15 cellular contexts compared by ENCODE assay signal in genomic region chr19:8441725-8442544, GRCh38. TPM values are rescaled to one million over a fixed set of nuclear protein-coding genes. Genes with fewer than 3 reads are reported as not detected.
DNase-seq lines count a peak whose midpoint lies in the region; ATAC-seq, FAIRE-seq and TF ChIP-seq lines count a peak whose summit lies in the region.
"Had no signal": no experiment of that assay in that cellular context is flagged by ENCODE, and none has a peak within 500 bp of the region (broad histone marks: within the 10 kb centered on the region; RNA-seq: fewer than 3 reads in every experiment).

No MANE protein-coding gene starts in this region.

- peaks cover 6% of the 10 kb centered on the region for H3K36me3 ChIP-seq in CD8-positive, alpha-beta memory T cell (ENCODE audit: insufficient read depth, low read length)
- peaks cover 0 to 29% of the 10 kb centered on the region in 2 donors for H3K36me3 ChIP-seq in psoas muscle (ENCODE audit: insufficient read depth in 1 of 2, low read depth in 1 of 2)

- peaks cover 12% of the 10 kb centered on the region for H3K4me1 ChIP-seq in CD8-positive, alpha-beta memory T cell (ENCODE audit: insufficient read depth, low read length)
- H3K4me1 ChIP-seq in psoas muscle, result peaks cover 10% of the 10 kb centered on the region

- intact Hi-C loops in psoas muscle (cut with DNase I), result no loop called here

- H3K9me3 Mint-ChIP-seq in CD8-positive, alpha-beta memory T cell, result no peaks in the 10 kb centered on the region
- no peaks in the 10 kb centered on the region for H3K9me3 Mint-ChIP-seq in neural crest cell

- TF ChIP-seq POLR2A in GM12892 (IDR thresholded peaks at IDR 0.05; ENCODE audit: low read depth, low read length), result no peak

- H3K4me3 Mint-ChIP-seq in CD8-positive, alpha-beta memory T cell, result peak overlapping the region in 4 of 7 donors; percentile 32 to 74 (median 40)
- peak overlapping the region; percentile 86 for H3K4me3 Mint-ChIP-seq in neural crest cell
- H3K4me3 Mint-ChIP-seq: activated CD8-positive, alpha-beta memory T cell treated with anti-CD3 and anti-CD28 coated beads, Interleukin-2, amount 10 ng/mL, durations not matched to agents 7 days and 5 days had no signal

- H3K27me3 ChIP-seq in CD8-positive, alpha-beta memory T cell (ENCODE audit: insufficient read depth, low read length, poor library complexity, severe bottlenecking), result no peaks in the 10 kb centered on the region
- H3K27me3 ChIP-seq in psoas muscle (ENCODE audit: insufficient read depth in 3 of 3, low read length in 2 of 3), result no peaks in the 10 kb centered on the region

- TF ChIP-seq CTCF in RWPE1 (conservative IDR thresholded peaks at IDR 0.05; ENCODE audit: low read depth), result no peak
- no peak for TF ChIP-seq CTCF in foreskin fibroblast (IDR thresholded peaks at IDR 0.05; ENCODE audit: low read depth, low read length)
- no peak for TF ChIP-seq CTCF in neural crest cell (conservative IDR thresholded peaks at IDR 0.05)
- TF ChIP-seq CTCF in psoas muscle (IDR thresholded peaks at IDR 0.05), result no peak

- POLR2A ChIA-PET in CD8-positive, alpha-beta memory T cell (lab: Charles Lee), result interaction anchor here (0.8 kb wide), 1 partner anchor 136 kb away, joined by 3 read pairs; the partner anchor contains the start of gene MYO1F
- POLR2A ChIA-PET in RWPE1 (lab: Yijun Ruan, JAX; ENCODE audit: low non-redundant PET), result no interaction called here

- no peak for DNase-seq in CD8-positive, alpha-beta memory T cell
- DNase-seq in RWPE1 (ENCODE audit: low spot score), result no peak
- peak; percentile 14 to 53 for DNase-seq in foreskin fibroblast
- DNase-seq in neural crest cell (ENCODE audit: low read depth, low spot score), result no peak
- no peak for DNase-seq in GM12892 (ENCODE audit: insufficient read length)
- DNase-seq in psoas muscle, result no peak
- no peak for DNase-seq in Kasumi-1 (lab: John Stamatoyannopoulos, UW)
- DNase-seq: activated CD8-positive, alpha-beta memory T cell treated with anti-CD3 and anti-CD28 coated beads, Interleukin-2, amount 10 ng/mL, durations not matched to agents 7 days and 5 days; activated naive CD4-positive, alpha-beta T cell treated with anti-CD3 and anti-CD28 coated beads, Interleukin-2, amount 50 U/mL, for 16 hours; Caco-2; left ventricle myocardium superior; NCI-H2171; retina had no signal

- peak overlapping the region in 1 of 8 donors; percentile 62 for H3K27ac Mint-ChIP-seq in CD8-positive, alpha-beta memory T cell
- no peak overlapping the region for H3K27ac Mint-ChIP-seq in neural crest cell (ENCODE audit: unreplicated experiment)
- H3K27ac Mint-ChIP-seq: activated CD8-positive, alpha-beta memory T cell treated with anti-CD3 and anti-CD28 coated beads, Interleukin-2, amount 10 ng/mL, durations not matched to agents 7 days and 5 days had no signal

- CTCF ChIA-PET in CD8-positive, alpha-beta memory T cell (lab: Charles Lee), result interaction anchor here (0.8 to 1.4 kb wide), 4 partner anchors 8 to 139 kb away, joined by 3 to 5 read pairs (median 3); partner anchors contain the start of gene MARCHF2
- CTCF ChIA-PET in RWPE1 (lab: Yijun Ruan, JAX), result interaction anchor here (1.0 kb wide), 1 partner anchor 16 kb away, joined by 3 read pairs; no protein-coding TSS in a partner anchor

- no peaks in the 10 kb centered on the region for H3K27me3 Mint-ChIP-seq in CD8-positive, alpha-beta memory T cell
- H3K27me3 Mint-ChIP-seq in neural crest cell (ENCODE audit: low read depth), result no peaks in the 10 kb centered on the region
- H3K27me3 Mint-ChIP-seq: activated CD8-positive, alpha-beta memory T cell treated with anti-CD3 and anti-CD28 coated beads, Interleukin-2, amount 10 ng/mL, durations not matched to agents 7 days and 5 days had no signal

- FAIRE-seq in GM12892 (lab: Jason Lieb, UNC), result no peak

- no peaks in the 10 kb centered on the region for H3K9me3 ChIP-seq in CD8-positive, alpha-beta memory T cell (ENCODE audit: low read length)
- no peaks in the 10 kb centered on the region for H3K9me3 ChIP-seq in psoas muscle
- H3K9me3 ChIP-seq: Caco-2 had no signal

- ATAC-seq in GM21526 (IDR thresholded peaks at IDR 0.05; ENCODE audit: low FRiP score, unreplicated experiment), result no peak
- no peak for ATAC-seq in psoas muscle
- ATAC-seq: activated CD8-positive, alpha-beta memory T cell treated with anti-CD3 and anti-CD28 coated beads, Interleukin-2, amount 10 ng/mL, durations not matched to agents 7 days and 5 days; left ventricle myocardium superior had no signal

- peaks cover 21 to 24% (median 23%) of the 10 kb centered on the region in 3 donors for H3K4me1 Mint-ChIP-seq in CD8-positive, alpha-beta memory T cell
- H3K4me1 Mint-ChIP-seq in neural crest cell, result peaks cover 23% of the 10 kb centered on the region

- peaks cover 0 to 30% (median 4%) of the 10 kb centered on the region in 3 donors for H3K36me3 Mint-ChIP-seq in CD8-positive, alpha-beta memory T cell
- peaks cover 8% of the 10 kb centered on the region for H3K36me3 Mint-ChIP-seq in neural crest cell (ENCODE audit: low read depth)

- 79 to 90% (median 88%) methylated on average over 6 of the region's 6 CpGs for WGBS in psoas muscle, 3 donors

- H3K4me3 ChIP-seq in CD8-positive, alpha-beta memory T cell (ENCODE audit: low read length), result no peak overlapping the region
- no peak overlapping the region for H3K4me3 ChIP-seq in foreskin fibroblast (ENCODE audit: low read depth in 1 of 2, low read length in 2 of 2)
- no peak overlapping the region for H3K4me3 ChIP-seq in psoas muscle

- no peak overlapping the region for H3K27ac ChIP-seq in CD8-positive, alpha-beta memory T cell (ENCODE audit: low read depth, low read length)
- H3K27ac ChIP-seq in RWPE1 (peak overlapping the region; percentile 23), psoas muscle (no peak overlapping the region)
- H3K27ac ChIP-seq: KMS-11 had no signal

RNA-seq across cellular contexts. Expression of gene HNRNPM, which starts 2.8 kb away (rescaled TPM):
- total RNA-seq in CD8-positive, alpha-beta memory T cell, result 100 to 1,000 TPM; 336 to 338 TPM
- polyA plus RNA-seq in CD8-positive, alpha-beta memory T cell, result 311 TPM
- total RNA-seq in neural crest cell (493 and 498 TPM in 2 replicates), psoas muscle (10 to 100 TPM; 73.2 to 92.2 (median 84.1) TPM)
- polyA plus RNA-seq in GM12892 (2012; ENCODE audit: missing spikeins), result 159 TPM
- polyA plus RNA-seq in psoas muscle, result 100 to 1,000 TPM in 2 of 3 donors, 10 to 100 TPM in 1; 53.2 to 146 (median 118) TPM

RNA-seq across cellular contexts. Expression of gene MARCHF2, which starts 28.8 kb away (rescaled TPM):
- 10 to 100 TPM; 13.1 to 14.1 TPM for total RNA-seq in CD8-positive, alpha-beta memory T cell
- polyA plus RNA-seq in CD8-positive, alpha-beta memory T cell, result 51.0 TPM
- total RNA-seq in neural crest cell (13.6 and 14.6 TPM in 2 replicates), psoas muscle (10 to 100 TPM; 47.7 to 56.0 (median 52.2) TPM)
- polyA plus RNA-seq in GM12892 (2012; ENCODE audit: missing spikeins), result 10.5 TPM
- polyA plus RNA-seq in psoas muscle, result 10 to 100 TPM; 32.8 to 55.6 (median 48.9) TPM

RNA-seq across cellular contexts. Expression of gene RAB11B, which starts 51.8 kb away (rescaled TPM):
- 10 to 100 TPM; 61.7 to 69.7 TPM for total RNA-seq in CD8-positive, alpha-beta memory T cell
- 87.4 TPM for polyA plus RNA-seq in CD8-positive, alpha-beta memory T cell
- total RNA-seq in neural crest cell (121 and 135 TPM in 2 replicates), psoas muscle (100 to 1,000 TPM in 1 of 4 donors, 10 to 100 TPM in 3; 77.1 to 130 (median 82.2) TPM)
- polyA plus RNA-seq in GM12892 (2012; ENCODE audit: missing spikeins), result 19.8 TPM
- 10 to 100 TPM; 43.9 to 59.9 (median 56.9) TPM for polyA plus RNA-seq in psoas muscle

Comparison
In these comparisons a context has a peak if more than half of its experiments do, and no peak if none do; other contexts are left out.
1. DNase-seq: peak in foreskin fibroblast (2 of 2); none in CD8-positive, alpha-beta memory T cell (0 of 5), RWPE1 (single experiment), neural crest cell (single experiment), GM12892 (single experiment), psoas muscle (0 of 2) and Kasumi-1 (0 of 2).